1 cellular context compared by ENCODE assay signal in the genomic region with DNA sequence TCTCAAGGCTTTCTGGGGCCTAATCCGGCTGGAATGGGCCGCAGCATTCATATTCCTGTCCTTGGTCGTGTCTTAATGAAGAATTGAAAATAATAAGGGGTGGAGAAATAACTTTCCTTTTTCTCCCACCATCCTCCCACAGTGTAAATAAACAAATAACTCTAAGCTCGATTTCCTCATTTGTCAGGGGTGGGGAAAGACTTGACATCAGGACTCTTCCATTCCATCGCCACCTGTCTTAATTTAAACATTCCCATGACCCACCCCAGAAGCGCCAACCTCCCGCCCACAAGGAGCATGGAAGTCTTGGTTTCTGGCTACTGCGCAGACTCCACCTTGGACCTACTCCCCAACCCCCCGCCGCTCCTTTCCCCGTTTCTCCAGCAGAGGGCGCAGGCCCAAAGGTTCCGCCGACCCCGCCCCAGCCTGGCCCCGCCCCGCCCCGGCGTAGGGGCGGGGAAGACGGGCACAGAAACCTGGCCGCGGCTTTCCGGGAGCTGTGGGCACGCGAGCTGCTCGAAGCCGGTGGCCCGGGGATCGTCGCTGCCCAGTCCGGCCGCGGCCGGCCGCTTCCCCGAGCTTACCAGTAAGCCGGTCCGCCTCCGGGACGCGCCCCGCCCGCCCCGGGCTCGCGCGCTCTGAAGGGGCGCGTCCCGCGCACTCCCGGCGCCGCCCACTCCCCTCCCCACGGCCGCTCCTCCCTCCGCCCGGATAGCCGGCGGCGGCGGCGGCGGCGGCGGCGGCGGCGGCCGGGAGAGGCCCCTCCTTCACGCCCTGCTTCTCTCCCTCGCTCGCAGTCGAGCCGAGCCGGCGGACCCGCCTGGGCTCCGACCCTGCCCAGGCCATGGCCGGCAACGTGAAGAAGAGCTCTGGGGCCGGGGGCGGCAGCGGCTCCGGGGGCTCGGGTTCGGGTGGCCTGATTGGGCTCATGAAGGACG.
TF ChIP-seq lines count a peak whose summit lies in the region.

A gene (plus strand): TSS at position 766 of the 938 bp plus-strand sequence. CDS start 79 bp downstream, at position 845.

TF ChIP-seq in H1, 55 proteins besides CTCF, POLR2A, EP300 and RAD21 (continues in another document):
- TF ChIP-seq SUZ12 (IDR thresholded peaks at IDR 0.05; ENCODE audit: low read length) (no peak), RNF2 (IDR thresholded peaks at IDR 0.05; ENCODE audit: borderline replicate concordance, low read depth, low read length, missing control alignments, poor library complexity, severe bottlenecking) (no peak), SIRT6 (IDR thresholded peaks at IDR 0.05; ENCODE audit: low read length) (no peak), CHD1 (IDR thresholded peaks at IDR 0.05; ENCODE audit: low read depth, low read length) (no peak), CEBPB (IDR thresholded peaks at IDR 0.05; ENCODE audit: low read depth, low read length) (no peak), KDM5A (IDR thresholded peaks at IDR 0.05; ENCODE audit: low read length) (no peak), CBX8 (IDR thresholded peaks at IDR 0.05; ENCODE audit: borderline replicate concordance, low read depth, low read length) (no peak), SP1 (IDR thresholded peaks at IDR 0.05; ENCODE audit: low read depth, low read length) (peak; percentile 75; the same call in 1 of the 2 replicates), CBX5 (IDR thresholded peaks at IDR 0.05; ENCODE audit: low read depth, low read length) (no peak), EZH2 (IDR thresholded peaks at IDR 0.05; ENCODE audit: low read depth, low read length, severe bottlenecking) (no peak), BRCA1 (IDR thresholded peaks at IDR 0.05; ENCODE audit: low read depth, low read length) (no peak), NRF1 (IDR thresholded peaks at IDR 0.05; ENCODE audit: low read depth, low read length) (peak; percentile 52; the same call in 1 of the 2 replicates), HDAC6 (IDR thresholded peaks at IDR 0.05; ENCODE audit: low read depth, low read length) (no peak), BCL11A (IDR thresholded peaks at IDR 0.05; ENCODE audit: low read depth in 2 of 2, low read length in 2 of 2) (no peak), BACH1 (IDR thresholded peaks at IDR 0.05; ENCODE audit: low read length) (no peak), EGR1 (IDR thresholded peaks at IDR 0.05; ENCODE audit: borderline replicate concordance, low read depth, low read length) (peak; percentile 24; the same call in 1 of the 2 replicates), CHD2 (IDR thresholded peaks at IDR 0.05; ENCODE audit: low read length) (no peak; the same call in 1 of the 2 replicates), SP2 (IDR thresholded peaks at IDR 0.05; ENCODE audit: low read length) (no peak), POLR2AphosphoS5 (IDR thresholded peaks at IDR 0.05; ENCODE audit: low read depth, low read length) (peak; percentile 57), NANOG (IDR thresholded peaks at IDR 0.05; ENCODE audit: insufficient read depth, low read depth, low read length, poor library complexity, severe bottlenecking) (no peak), TBP (IDR thresholded peaks at IDR 0.05; ENCODE audit: low read depth, low read length) (peak; percentile 35; the same call in 1 of the 2 replicates), YY1 (IDR thresholded peaks at IDR 0.05; ENCODE audit: low read depth, low read length) (peak; percentile 46; the same call in 1 of the 2 replicates), RBBP5 (IDR thresholded peaks at IDR 0.05; ENCODE audit: borderline replicate concordance, low read depth, low read length) (peak; percentile 90; the same call in 1 of the 2 replicates), SIX5 (IDR thresholded peaks at IDR 0.05; ENCODE audit: low read depth, low read length) (no peak), SIN3A (conservative IDR thresholded peaks at IDR 0.05 in 1 of 2, IDR thresholded peaks at IDR 0.05 in 1 of 2; ENCODE audit: low read depth in 1 of 2, low read length in 2 of 2) (no peak), POU5F1 (IDR thresholded peaks at IDR 0.05; ENCODE audit: low read depth, low read length) (no peak), HDAC2 (IDR thresholded peaks at IDR 0.05; ENCODE audit: borderline replicate concordance in 1 of 2, low read depth in 2 of 2, low read length in 2 of 2) (no peak), TAF7 (optimal IDR thresholded peaks at IDR 0.05; ENCODE audit: borderline replicate concordance, low read depth, low read length) (peak; percentile 29), ASH2L (IDR thresholded peaks at IDR 0.05; ENCODE audit: low read length) (peak; percentile 78), SRF (IDR thresholded peaks at IDR 0.05; ENCODE audit: low read depth, low read length) (no peak), RFX5 (IDR thresholded peaks at IDR 0.05; ENCODE audit: borderline replicate concordance, low read depth, low read length) (no peak), TAF1 (IDR thresholded peaks at IDR 0.05; ENCODE audit: low read depth, low read length) (peak; percentile 56; the same call in 1 of the 2 replicates), GABPA (IDR thresholded peaks at IDR 0.05; ENCODE audit: borderline replicate concordance, insufficient read depth, low read length) (no peak), RXRA (IDR thresholded peaks at IDR 0.05; ENCODE audit: insufficient read depth, low read depth, low read length) (no peak), CREB1 (IDR thresholded peaks at IDR 0.05) (no peak), TEAD4 (IDR thresholded peaks at IDR 0.05; ENCODE audit: low read depth, low read length) (0 out of 2 replicates have a peak, but pooled peaks have one; percentile 3), KDM1A (IDR thresholded peaks at IDR 0.05; ENCODE audit: borderline replicate concordance, low read length) (no peak), GTF2F1 (IDR thresholded peaks at IDR 0.05; ENCODE audit: borderline replicate concordance, low read depth, low read length) (no peak), MAFK (IDR thresholded peaks at IDR 0.05; ENCODE audit: low read depth, low read length) (no peak), CTBP2 (IDR thresholded peaks at IDR 0.05; ENCODE audit: borderline replicate concordance, insufficient read depth, insufficient read length, low read length) (no peak), JUND (IDR thresholded peaks at IDR 0.05; ENCODE audit: low read length) (no peak), ZNF274 (IDR thresholded peaks at IDR 0.05; ENCODE audit: borderline replicate concordance, extremely low read depth, low read length) (no peak), KDM4A (IDR thresholded peaks at IDR 0.05; ENCODE audit: low read depth, low read length, severe bottlenecking) (peak; percentile 76), FOSL1 (IDR thresholded peaks at IDR 0.05; ENCODE audit: insufficient read depth, low read depth, low read length) (no peak), TCF12 (IDR thresholded peaks at IDR 0.05; ENCODE audit: low read depth, low read length) (no peak), PHF8 (conservative IDR thresholded peaks at IDR 0.05; ENCODE audit: low read depth, low read length) (peak; percentile 84), SP4 (IDR thresholded peaks at IDR 0.05; ENCODE audit: low read length) (0 out of 2 replicates have a peak, but pooled peaks have one; percentile 68)
- TF ChIP-seq, protein P1, sequence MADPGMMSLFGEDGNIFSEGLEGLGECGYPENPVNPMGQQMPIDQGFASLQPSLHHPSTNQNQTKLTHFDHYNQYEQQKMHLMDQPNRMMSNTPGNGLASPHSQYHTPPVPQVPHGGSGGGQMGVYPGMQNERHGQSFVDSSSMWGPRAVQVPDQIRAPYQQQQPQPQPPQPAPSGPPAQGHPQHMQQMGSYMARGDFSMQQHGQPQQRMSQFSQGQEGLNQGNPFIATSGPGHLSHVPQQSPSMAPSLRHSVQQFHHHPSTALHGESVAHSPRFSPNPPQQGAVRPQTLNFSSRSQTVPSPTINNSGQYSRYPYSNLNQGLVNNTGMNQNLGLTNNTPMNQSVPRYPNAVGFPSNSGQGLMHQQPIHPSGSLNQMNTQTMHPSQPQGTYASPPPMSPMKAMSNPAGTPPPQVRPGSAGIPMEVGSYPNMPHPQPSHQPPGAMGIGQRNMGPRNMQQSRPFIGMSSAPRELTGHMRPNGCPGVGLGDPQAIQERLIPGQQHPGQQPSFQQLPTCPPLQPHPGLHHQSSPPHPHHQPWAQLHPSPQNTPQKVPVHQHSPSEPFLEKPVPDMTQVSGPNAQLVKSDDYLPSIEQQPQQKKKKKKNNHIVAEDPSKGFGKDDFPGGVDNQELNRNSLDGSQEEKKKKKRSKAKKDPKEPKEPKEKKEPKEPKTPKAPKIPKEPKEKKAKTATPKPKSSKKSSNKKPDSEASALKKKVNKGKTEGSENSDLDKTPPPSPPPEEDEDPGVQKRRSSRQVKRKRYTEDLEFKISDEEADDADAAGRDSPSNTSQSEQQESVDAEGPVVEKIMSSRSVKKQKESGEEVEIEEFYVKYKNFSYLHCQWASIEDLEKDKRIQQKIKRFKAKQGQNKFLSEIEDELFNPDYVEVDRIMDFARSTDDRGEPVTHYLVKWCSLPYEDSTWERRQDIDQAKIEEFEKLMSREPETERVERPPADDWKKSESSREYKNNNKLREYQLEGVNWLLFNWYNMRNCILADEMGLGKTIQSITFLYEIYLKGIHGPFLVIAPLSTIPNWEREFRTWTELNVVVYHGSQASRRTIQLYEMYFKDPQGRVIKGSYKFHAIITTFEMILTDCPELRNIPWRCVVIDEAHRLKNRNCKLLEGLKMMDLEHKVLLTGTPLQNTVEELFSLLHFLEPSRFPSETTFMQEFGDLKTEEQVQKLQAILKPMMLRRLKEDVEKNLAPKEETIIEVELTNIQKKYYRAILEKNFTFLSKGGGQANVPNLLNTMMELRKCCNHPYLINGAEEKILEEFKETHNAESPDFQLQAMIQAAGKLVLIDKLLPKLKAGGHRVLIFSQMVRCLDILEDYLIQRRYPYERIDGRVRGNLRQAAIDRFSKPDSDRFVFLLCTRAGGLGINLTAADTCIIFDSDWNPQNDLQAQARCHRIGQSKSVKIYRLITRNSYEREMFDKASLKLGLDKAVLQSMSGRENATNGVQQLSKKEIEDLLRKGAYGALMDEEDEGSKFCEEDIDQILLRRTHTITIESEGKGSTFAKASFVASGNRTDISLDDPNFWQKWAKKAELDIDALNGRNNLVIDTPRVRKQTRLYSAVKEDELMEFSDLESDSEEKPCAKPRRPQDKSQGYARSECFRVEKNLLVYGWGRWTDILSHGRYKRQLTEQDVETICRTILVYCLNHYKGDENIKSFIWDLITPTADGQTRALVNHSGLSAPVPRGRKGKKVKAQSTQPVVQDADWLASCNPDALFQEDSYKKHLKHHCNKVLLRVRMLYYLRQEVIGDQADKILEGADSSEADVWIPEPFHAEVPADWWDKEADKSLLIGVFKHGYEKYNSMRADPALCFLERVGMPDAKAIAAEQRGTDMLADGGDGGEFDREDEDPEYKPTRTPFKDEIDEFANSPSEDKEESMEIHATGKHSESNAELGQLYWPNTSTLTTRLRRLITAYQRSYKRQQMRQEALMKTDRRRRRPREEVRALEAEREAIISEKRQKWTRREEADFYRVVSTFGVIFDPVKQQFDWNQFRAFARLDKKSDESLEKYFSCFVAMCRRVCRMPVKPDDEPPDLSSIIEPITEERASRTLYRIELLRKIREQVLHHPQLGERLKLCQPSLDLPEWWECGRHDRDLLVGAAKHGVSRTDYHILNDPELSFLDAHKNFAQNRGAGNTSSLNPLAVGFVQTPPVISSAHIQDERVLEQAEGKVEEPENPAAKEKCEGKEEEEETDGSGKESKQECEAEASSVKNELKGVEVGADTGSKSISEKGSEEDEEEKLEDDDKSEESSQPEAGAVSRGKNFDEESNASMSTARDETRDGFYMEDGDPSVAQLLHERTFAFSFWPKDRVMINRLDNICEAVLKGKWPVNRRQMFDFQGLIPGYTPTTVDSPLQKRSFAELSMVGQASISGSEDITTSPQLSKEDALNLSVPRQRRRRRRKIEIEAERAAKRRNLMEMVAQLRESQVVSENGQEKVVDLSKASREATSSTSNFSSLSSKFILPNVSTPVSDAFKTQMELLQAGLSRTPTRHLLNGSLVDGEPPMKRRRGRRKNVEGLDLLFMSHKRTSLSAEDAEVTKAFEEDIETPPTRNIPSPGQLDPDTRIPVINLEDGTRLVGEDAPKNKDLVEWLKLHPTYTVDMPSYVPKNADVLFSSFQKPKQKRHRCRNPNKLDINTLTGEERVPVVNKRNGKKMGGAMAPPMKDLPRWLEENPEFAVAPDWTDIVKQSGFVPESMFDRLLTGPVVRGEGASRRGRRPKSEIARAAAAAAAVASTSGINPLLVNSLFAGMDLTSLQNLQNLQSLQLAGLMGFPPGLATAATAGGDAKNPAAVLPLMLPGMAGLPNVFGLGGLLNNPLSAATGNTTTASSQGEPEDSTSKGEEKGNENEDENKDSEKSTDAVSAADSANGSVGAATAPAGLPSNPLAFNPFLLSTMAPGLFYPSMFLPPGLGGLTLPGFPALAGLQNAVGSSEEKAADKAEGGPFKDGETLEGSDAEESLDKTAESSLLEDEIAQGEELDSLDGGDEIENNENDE (IDR thresholded peaks at IDR 0.05; ENCODE audit: insufficient replicate concordance, low read length), result no peak
- TF ChIP-seq, protein P2, sequence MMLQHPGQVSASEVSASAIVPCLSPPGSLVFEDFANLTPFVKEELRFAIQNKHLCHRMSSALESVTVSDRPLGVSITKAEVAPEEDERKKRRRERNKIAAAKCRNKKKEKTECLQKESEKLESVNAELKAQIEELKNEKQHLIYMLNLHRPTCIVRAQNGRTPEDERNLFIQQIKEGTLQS (IDR thresholded peaks at IDR 0.05; ENCODE audit: insufficient read depth, low read depth, low read length), result no peak
- TF ChIP-seq, protein P3, sequence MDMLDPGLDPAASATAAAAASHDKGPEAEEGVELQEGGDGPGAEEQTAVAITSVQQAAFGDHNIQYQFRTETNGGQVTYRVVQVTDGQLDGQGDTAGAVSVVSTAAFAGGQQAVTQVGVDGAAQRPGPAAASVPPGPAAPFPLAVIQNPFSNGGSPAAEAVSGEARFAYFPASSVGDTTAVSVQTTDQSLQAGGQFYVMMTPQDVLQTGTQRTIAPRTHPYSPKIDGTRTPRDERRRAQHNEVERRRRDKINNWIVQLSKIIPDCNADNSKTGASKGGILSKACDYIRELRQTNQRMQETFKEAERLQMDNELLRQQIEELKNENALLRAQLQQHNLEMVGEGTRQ (IDR thresholded peaks at IDR 0.05; ENCODE audit: low read length), result no peak
- TF ChIP-seq, protein P4, sequence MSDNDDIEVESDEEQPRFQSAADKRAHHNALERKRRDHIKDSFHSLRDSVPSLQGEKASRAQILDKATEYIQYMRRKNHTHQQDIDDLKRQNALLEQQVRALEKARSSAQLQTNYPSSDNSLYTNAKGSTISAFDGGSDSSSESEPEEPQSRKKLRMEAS (IDR thresholded peaks at IDR 0.05), result no peak
- TF ChIP-seq, protein P5, sequence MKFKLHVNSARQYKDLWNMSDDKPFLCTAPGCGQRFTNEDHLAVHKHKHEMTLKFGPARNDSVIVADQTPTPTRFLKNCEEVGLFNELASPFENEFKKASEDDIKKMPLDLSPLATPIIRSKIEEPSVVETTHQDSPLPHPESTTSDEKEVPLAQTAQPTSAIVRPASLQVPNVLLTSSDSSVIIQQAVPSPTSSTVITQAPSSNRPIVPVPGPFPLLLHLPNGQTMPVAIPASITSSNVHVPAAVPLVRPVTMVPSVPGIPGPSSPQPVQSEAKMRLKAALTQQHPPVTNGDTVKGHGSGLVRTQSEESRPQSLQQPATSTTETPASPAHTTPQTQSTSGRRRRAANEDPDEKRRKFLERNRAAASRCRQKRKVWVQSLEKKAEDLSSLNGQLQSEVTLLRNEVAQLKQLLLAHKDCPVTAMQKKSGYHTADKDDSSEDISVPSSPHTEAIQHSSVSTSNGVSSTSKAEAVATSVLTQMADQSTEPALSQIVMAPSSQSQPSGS (IDR thresholded peaks at IDR 0.05; ENCODE audit: low read length), result no peak
- TF ChIP-seq, protein P6, sequence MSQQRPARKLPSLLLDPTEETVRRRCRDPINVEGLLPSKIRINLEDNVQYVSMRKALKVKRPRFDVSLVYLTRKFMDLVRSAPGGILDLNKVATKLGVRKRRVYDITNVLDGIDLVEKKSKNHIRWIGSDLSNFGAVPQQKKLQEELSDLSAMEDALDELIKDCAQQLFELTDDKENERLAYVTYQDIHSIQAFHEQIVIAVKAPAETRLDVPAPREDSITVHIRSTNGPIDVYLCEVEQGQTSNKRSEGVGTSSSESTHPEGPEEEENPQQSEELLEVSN (IDR thresholded peaks at IDR 0.05), result no peak; the same call in 1 of the 2 replicates
